Comparison of ENCODE assay signal across 1 cellular context in the genomic region with DNA sequence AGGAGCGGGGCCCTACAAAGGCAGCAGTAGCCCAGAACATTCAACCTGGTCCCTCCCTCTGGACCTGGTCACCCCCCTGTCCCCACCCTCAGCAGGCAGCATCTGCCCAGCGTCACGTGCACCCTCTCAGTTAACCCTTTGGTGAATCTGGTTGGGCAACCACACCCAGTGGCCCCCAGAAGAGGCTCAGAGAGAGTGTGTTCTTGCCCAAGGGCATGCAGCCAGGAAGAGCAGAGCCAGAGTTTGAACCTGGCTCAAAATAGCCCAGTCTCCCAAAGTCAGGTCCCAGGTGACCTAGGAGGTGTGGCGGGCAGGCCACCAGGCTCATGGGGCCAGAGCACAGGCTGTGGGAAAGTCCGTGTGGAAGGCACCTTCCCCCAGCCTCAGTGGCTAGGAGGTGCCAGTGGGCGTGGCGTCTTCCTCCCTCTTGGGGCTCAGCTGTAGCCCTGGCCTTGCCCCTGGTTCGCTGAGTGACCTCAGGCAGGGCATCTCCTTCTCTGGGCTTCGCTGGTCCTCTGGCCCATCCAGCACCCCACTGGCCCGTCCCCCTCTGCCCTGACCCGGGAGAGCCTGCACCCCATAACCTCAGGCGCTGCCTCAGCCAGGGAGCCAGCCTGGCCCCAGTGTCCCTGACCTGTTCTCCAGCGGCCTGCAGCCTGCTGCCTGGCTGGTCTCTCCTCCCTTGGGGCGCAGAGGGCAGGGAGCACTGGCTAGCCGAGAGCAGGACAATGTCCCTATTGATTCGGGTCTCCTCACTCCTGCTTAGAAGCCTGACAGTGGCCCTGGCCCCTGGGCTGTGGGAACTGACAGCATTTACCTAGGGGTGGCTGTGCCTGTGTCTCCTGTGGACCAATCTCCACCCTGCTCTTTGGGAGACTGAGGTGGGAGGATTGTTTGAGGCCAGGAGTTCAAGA.
TF ChIP-seq lines count a peak whose summit lies in the region.

No MANE protein-coding gene starts in this region.

TF ChIP-seq in HepG2, 621 proteins besides CTCF, POLR2A, EP300 and RAD21 (continued from another document and continues in another):
- TF ChIP-seq ZNF563 (CRISPR knock-in tag; IDR thresholded peaks at IDR 0.05) (0 out of 2 replicates have a peak, but pooled peaks have one; percentile 55), ZNF256 (CRISPR knock-in tag; conservative IDR thresholded peaks at IDR 0.05) (peak; percentile 66; the same call in 1 of the 2 replicates), TP53 (CRISPR knock-in tag; conservative IDR thresholded peaks at IDR 0.05) (peak; percentile 56; the same call in 1 of the 2 replicates), SAFB2 (CRISPR knock-in tag; IDR thresholded peaks at IDR 0.05; ENCODE audit: borderline replicate concordance, low read depth) (no peak; the same call in 1 of the 2 replicates), DNMT1 (CRISPR knock-in tag; IDR thresholded peaks at IDR 0.05) (no peak; the same call in none of the 2 replicates), ZNF101 (CRISPR knock-in tag; IDR thresholded peaks at IDR 0.05; ENCODE audit: borderline replicate concordance, low read depth) (no peak), ZNF747 (CRISPR knock-in tag; IDR thresholded peaks at IDR 0.05; ENCODE audit: borderline replicate concordance) (0 out of 2 replicates have a peak, but pooled peaks have one; percentile 75), ZNF317 (CRISPR knock-in tag; IDR thresholded peaks at IDR 0.05) (peak; percentile 57; the same call in 1 of the 2 replicates), GATAD2A (CRISPR knock-in tag; IDR thresholded peaks at IDR 0.05) (peak; percentile 86), ESRRA (CRISPR knock-in tag; IDR thresholded peaks at IDR 0.05; ENCODE audit: low read depth) (peak; percentile 40; the same call in 1 of the 2 replicates), ARNTL (CRISPR knock-in tag; IDR thresholded peaks at IDR 0.05) (peak; percentile 88), ZNF782 (CRISPR knock-in tag; IDR thresholded peaks at IDR 0.05; ENCODE audit: borderline replicate concordance) (no peak; the same call in 1 of the 2 replicates), YY1 (IDR thresholded peaks at IDR 0.05; ENCODE audit: insufficient read depth, insufficient replicate concordance, low read depth, low read length) (peak; percentile 22), RCOR2 (CRISPR knock-in tag; IDR thresholded peaks at IDR 0.05) (peak; percentile 91), ZNF430 (CRISPR knock-in tag; IDR thresholded peaks at IDR 0.05) (peak; percentile 52; the same call in 1 of the 2 replicates), ZNF607 (CRISPR knock-in tag; IDR thresholded peaks at IDR 0.05; ENCODE audit: borderline replicate concordance) (peak; percentile 78), HNF4G (IDR thresholded peaks at IDR 0.05; ENCODE audit: borderline replicate concordance, low read depth, low read length) (peak; percentile 31; the same call in 1 of the 2 replicates), HNF4G (CRISPR knock-in tag; IDR thresholded peaks at IDR 0.05; ENCODE audit: borderline replicate concordance, low read depth) (0 out of 2 replicates have a peak, but pooled peaks have one; percentile 20), ZC3H4 (CRISPR knock-in tag; IDR thresholded peaks at IDR 0.05; ENCODE audit: borderline replicate concordance) (no peak), RORA (CRISPR knock-in tag; IDR thresholded peaks at IDR 0.05) (no peak), SATB2 (CRISPR knock-in tag; IDR thresholded peaks at IDR 0.05) (no peak), ISL2 (CRISPR knock-in tag; IDR thresholded peaks at IDR 0.05) (0 out of 2 replicates have a peak, but pooled peaks have one; percentile 73)
- TF ChIP-seq, protein P1, sequence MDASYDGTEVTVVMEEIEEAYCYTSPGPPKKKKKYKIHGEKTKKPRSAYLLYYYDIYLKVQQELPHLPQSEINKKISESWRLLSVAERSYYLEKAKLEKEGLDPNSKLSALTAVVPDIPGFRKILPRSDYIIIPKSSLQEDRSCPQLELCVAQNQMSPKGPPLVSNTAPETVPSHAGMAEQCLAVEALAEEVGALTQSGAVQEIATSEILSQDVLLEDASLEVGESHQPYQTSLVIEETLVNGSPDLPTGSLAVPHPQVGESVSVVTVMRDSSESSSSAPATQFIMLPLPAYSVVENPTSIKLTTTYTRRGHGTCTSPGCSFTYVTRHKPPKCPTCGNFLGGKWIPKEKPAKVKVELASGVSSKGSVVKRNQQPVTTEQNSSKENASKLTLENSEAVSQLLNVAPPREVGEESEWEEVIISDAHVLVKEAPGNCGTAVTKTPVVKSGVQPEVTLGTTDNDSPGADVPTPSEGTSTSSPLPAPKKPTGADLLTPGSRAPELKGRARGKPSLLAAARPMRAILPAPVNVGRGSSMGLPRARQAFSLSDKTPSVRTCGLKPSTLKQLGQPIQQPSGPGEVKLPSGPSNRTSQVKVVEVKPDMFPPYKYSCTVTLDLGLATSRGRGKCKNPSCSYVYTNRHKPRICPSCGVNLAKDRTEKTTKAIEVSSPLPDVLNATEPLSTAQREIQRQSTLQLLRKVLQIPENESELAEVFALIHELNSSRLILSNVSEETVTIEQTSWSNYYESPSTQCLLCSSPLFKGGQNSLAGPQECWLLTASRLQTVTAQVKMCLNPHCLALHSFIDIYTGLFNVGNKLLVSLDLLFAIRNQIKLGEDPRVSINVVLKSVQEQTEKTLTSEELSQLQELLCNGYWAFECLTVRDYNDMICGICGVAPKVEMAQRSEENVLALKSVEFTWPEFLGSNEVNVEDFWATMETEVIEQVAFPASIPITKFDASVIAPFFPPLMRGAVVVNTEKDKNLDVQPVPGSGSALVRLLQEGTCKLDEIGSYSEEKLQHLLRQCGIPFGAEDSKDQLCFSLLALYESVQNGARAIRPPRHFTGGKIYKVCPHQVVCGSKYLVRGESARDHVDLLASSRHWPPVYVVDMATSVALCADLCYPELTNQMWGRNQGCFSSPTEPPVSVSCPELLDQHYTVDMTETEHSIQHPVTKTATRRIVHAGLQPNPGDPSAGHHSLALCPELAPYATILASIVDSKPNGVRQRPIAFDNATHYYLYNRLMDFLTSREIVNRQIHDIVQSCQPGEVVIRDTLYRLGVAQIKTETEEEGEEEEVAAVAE (CRISPR knock-in tag; IDR thresholded peaks at IDR 0.05; ENCODE audit: borderline replicate concordance) = peak; percentile 97
- TF ChIP-seq, protein P2, sequence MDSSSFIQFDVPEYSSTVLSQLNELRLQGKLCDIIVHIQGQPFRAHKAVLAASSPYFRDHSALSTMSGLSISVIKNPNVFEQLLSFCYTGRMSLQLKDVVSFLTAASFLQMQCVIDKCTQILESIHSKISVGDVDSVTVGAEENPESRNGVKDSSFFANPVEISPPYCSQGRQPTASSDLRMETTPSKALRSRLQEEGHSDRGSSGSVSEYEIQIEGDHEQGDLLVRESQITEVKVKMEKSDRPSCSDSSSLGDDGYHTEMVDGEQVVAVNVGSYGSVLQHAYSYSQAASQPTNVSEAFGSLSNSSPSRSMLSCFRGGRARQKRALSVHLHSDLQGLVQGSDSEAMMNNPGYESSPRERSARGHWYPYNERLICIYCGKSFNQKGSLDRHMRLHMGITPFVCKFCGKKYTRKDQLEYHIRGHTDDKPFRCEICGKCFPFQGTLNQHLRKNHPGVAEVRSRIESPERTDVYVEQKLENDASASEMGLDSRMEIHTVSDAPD (CRISPR knock-in tag; IDR thresholded peaks at IDR 0.05) = peak; percentile 36; the same call in 1 of the 2 replicates
- TF ChIP-seq, protein P3, sequence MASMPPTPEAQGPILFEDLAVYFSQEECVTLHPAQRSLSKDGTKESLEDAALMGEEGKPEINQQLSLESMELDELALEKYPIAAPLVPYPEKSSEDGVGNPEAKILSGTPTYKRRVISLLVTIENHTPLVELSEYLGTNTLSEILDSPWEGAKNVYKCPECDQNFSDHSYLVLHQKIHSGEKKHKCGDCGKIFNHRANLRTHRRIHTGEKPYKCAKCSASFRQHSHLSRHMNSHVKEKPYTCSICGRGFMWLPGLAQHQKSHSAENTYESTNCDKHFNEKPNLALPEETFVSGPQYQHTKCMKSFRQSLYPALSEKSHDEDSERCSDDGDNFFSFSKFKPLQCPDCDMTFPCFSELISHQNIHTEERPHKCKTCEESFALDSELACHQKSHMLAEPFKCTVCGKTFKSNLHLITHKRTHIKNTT (CRISPR knock-in tag; IDR thresholded peaks at IDR 0.05) = no peak
- TF ChIP-seq, protein P4, sequence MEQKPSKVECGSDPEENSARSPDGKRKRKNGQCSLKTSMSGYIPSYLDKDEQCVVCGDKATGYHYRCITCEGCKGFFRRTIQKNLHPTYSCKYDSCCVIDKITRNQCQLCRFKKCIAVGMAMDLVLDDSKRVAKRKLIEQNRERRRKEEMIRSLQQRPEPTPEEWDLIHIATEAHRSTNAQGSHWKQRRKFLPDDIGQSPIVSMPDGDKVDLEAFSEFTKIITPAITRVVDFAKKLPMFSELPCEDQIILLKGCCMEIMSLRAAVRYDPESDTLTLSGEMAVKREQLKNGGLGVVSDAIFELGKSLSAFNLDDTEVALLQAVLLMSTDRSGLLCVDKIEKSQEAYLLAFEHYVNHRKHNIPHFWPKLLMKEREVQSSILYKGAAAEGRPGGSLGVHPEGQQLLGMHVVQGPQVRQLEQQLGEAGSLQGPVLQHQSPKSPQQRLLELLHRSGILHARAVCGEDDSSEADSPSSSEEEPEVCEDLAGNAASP (CRISPR knock-in tag; IDR thresholded peaks at IDR 0.05; ENCODE audit: borderline replicate concordance) = peak; percentile 69; the same call in 1 of the 2 replicates
- TF ChIP-seq, protein P5, sequence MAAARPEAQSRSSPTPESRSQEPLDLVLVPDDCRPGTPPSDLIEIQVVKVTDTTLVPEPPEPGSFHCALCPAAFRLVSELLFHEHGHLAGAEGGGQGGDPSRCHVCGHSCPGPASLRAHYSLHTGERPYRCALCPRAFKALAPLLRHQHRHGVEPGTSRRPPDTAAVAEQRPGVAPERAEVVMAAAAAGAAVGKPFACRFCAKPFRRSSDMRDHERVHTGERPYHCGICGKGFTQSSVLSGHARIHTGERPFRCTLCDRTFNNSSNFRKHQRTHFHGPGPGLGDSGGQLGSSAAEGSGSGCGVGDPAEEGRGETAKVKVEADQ (CRISPR knock-in tag; IDR thresholded peaks at IDR 0.05; ENCODE audit: borderline replicate concordance) = peak; percentile 33; the same call in 1 of the 2 replicates
- TF ChIP-seq, protein P6, sequence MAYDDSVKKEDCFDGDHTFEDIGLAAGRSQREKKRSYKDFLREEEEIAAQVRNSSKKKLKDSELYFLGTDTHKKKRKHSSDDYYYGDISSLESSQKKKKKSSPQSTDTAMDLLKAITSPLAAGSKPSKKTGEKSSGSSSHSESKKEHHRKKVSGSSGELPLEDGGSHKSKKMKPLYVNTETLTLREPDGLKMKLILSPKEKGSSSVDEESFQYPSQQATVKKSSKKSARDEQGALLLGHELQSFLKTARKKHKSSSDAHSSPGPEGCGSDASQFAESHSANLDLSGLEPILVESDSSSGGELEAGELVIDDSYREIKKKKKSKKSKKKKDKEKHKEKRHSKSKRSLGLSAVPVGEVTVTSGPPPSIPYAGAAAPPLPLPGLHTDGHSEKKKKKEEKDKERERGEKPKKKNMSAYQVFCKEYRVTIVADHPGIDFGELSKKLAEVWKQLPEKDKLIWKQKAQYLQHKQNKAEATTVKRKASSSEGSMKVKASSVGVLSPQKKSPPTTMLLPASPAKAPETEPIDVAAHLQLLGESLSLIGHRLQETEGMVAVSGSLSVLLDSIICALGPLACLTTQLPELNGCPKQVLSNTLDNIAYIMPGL (CRISPR knock-in tag; IDR thresholded peaks at IDR 0.05; ENCODE audit: borderline replicate concordance in 1 of 2, low read depth in 1 of 2) = peak; percentile 44 to 48; a peak in 2 of 4 replicates
- TF ChIP-seq, protein P7, sequence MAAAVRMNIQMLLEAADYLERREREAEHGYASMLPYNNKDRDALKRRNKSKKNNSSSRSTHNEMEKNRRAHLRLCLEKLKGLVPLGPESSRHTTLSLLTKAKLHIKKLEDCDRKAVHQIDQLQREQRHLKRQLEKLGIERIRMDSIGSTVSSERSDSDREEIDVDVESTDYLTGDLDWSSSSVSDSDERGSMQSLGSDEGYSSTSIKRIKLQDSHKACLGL (CRISPR knock-in tag; IDR thresholded peaks at IDR 0.05) = 0 out of 2 replicates have a peak, but pooled peaks have one; percentile 33
- TF ChIP-seq, protein P8, sequence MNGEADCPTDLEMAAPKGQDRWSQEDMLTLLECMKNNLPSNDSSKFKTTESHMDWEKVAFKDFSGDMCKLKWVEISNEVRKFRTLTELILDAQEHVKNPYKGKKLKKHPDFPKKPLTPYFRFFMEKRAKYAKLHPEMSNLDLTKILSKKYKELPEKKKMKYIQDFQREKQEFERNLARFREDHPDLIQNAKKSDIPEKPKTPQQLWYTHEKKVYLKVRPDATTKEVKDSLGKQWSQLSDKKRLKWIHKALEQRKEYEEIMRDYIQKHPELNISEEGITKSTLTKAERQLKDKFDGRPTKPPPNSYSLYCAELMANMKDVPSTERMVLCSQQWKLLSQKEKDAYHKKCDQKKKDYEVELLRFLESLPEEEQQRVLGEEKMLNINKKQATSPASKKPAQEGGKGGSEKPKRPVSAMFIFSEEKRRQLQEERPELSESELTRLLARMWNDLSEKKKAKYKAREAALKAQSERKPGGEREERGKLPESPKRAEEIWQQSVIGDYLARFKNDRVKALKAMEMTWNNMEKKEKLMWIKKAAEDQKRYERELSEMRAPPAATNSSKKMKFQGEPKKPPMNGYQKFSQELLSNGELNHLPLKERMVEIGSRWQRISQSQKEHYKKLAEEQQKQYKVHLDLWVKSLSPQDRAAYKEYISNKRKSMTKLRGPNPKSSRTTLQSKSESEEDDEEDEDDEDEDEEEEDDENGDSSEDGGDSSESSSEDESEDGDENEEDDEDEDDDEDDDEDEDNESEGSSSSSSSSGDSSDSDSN (CRISPR knock-in tag; IDR thresholded peaks at IDR 0.05) = peak; percentile 95
- TF ChIP-seq, protein P9, sequence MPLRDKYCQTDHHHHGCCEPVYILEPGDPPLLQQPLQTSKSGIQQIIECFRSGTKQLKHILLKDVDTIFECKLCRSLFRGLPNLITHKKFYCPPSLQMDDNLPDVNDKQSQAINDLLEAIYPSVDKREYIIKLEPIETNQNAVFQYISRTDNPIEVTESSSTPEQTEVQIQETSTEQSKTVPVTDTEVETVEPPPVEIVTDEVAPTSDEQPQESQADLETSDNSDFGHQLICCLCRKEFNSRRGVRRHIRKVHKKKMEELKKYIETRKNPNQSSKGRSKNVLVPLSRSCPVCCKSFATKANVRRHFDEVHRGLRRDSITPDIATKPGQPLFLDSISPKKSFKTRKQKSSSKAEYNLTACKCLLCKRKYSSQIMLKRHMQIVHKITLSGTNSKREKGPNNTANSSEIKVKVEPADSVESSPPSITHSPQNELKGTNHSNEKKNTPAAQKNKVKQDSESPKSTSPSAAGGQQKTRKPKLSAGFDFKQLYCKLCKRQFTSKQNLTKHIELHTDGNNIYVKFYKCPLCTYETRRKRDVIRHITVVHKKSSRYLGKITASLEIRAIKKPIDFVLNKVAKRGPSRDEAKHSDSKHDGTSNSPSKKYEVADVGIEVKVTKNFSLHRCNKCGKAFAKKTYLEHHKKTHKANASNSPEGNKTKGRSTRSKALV (CRISPR knock-in tag; IDR thresholded peaks at IDR 0.05) = peak; percentile 68; the same call in 1 of the 2 replicates
